In genomic region chr12:57543666-57544065, GRCh38 we compare ENCODE assay signal across 1 cellular context.
TF ChIP-seq lines count a peak whose summit lies in the region.

No MANE protein-coding gene starts in this region.

TF ChIP-seq in neural cell, 6 proteins besides CTCF, POLR2A, EP300 and RAD21 (continued from another document):
- TF ChIP-seq REST (IDR thresholded peaks at IDR 0.05; ENCODE audit: borderline replicate concordance) (no peak), MXI1 (conservative IDR thresholded peaks at IDR 0.05; ENCODE audit: poor library complexity, severe bottlenecking) (no peak), POLR2AphosphoS5 (IDR thresholded peaks at IDR 0.05) (no peak)
